Comparison of ENCODE assay signal across 25 cellular contexts in the genomic region with DNA sequence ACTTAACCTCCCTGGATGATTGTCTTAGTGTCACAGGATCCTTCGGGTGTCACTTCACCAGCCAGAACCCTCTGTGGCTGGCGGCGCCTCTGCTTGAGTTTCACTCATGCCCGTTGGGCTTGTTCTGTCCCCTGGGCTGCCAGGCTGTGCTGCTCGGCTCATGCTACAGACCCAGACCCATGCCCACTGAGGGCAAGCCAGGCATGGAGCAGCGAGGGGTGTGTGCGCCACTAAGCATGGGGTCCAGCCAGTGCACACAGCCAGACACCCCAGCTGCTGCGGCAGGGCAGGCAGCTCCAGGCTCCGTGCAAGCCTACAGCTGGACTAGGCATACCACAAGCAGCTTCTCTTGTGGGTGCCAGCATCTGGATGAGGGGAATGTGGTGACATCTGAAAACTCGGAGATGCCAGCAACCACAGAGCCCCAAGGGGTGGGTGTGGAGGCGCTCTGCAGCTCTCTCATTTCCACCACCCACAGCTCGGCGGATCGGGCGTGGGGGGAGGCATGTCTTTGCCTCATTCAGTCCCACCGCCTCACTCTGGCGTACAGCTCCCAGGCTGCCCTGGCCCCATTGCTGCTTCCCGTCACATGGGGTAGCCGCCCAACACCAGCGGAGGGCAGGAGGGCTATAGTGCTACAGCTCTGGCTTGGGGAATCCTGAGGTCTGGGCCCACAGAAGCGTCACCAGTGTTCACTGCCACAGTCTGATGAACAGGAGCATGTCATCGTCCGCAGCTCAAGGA.
"Had no signal": no experiment of that assay in that cellular context is flagged by ENCODE, and none has a peak within 500 bp of the region (broad histone marks: within the 10 kb centered on the region; RNA-seq: fewer than 3 reads in every experiment).

No MANE protein-coding gene starts in this region.

- H3K27ac Mint-ChIP-seq: naive thymus-derived CD8-positive, alpha-beta T cell; nephron progenitor cell; progenitor cell of endocrine pancreas; stimulated activated naive B cell treated with anti-CD40 and anti-IgM and Interleukin-4, amounts not matched to agents 10 μg/mL and 1 μg/mL and 100 μg/mL, for 72 hours; stimulated activated naive CD8-positive, alpha-beta T cell treated with anti-CD3 and anti-CD28 coated beads, Interleukin-15, Interleukin-2, amounts not matched to agents 100 ng/mL and 50 ng/mL, for 24 hours had no signal

- H3K27ac ChIP-seq: dorsolateral prefrontal cortex, epithelial cell of prostate, foreskin keratinocyte, gastroesophageal sphincter, heart left ventricle, hepatocyte, parathyroid adenoma, right lobe of liver, thoracic aorta, tibial nerve, upper lobe of left lung had no signal

- FAIRE-seq: islet of Langerhans, small intestine, urothelium cell line had no signal

- H2AFZ ChIP-seq: hepatocyte, parathyroid adenoma had no signal

- ATAC-seq: esophagus mucosa; foreskin keratinocyte; gastroesophageal sphincter; heart left ventricle; naive thymus-derived CD8-positive, alpha-beta T cell; stimulated activated naive B cell treated with anti-CD40 and anti-IgM and Interleukin-4, amounts not matched to agents 10 μg/mL and 1 μg/mL and 100 μg/mL, for 72 hours had no signal

- H3K36me3 ChIP-seq: heart left ventricle, right lobe of liver, thoracic aorta, upper lobe of left lung had no signal

- H3K9ac ChIP-seq: parathyroid adenoma had no signal

- H3K79me2 ChIP-seq: hepatocyte, parathyroid adenoma had no signal

- H3K4me1 ChIP-seq: gastroesophageal sphincter had no signal

- H3K9me3 Mint-ChIP-seq: naive thymus-derived CD8-positive, alpha-beta T cell; nephron progenitor cell; stimulated activated naive CD8-positive, alpha-beta T cell treated with anti-CD3 and anti-CD28 coated beads, Interleukin-15, Interleukin-2, amounts not matched to agents 100 ng/mL and 50 ng/mL, for 24 hours had no signal

- DNase-seq: dorsolateral prefrontal cortex; effector CD4-positive, alpha-beta T cell; heart left ventricle; mesenchymal stem cell; midbrain; nephron progenitor cell; right lobe of liver; small intestine; stimulated activated CD4-positive, alpha-beta T cell treated with anti-CD3 and anti-CD28 coated beads, Interleukin-15, amount 100 ng/mL, for 24 hours; stimulated activated CD4-positive, alpha-beta T cell treated with anti-CD3 and anti-CD28 coated beads, Interleukin-2, amount 100 ng/mL, for 48 hours; stimulated activated naive B cell treated with anti-CD40 and anti-IgM and Interleukin-4, amounts not matched to agents 10 μg/mL and 1 μg/mL and 100 μg/mL, for 72 hours had no signal

- H3K27me3 Mint-ChIP-seq: naive thymus-derived CD8-positive, alpha-beta T cell; progenitor cell of endocrine pancreas; stimulated activated naive B cell treated with anti-CD40 and anti-IgM and Interleukin-4, amounts not matched to agents 10 μg/mL and 1 μg/mL and 100 μg/mL, for 72 hours; stimulated activated naive CD8-positive, alpha-beta T cell treated with anti-CD3 and anti-CD28 coated beads, Interleukin-15, Interleukin-2, amounts not matched to agents 100 ng/mL and 50 ng/mL, for 24 hours had no signal

- H3K27me3 ChIP-seq: dorsolateral prefrontal cortex, foreskin keratinocyte, gastroesophageal sphincter, heart left ventricle, hepatocyte, right lobe of liver, tibial nerve, upper lobe of left lung had no signal

- H3K4me3 ChIP-seq: dorsolateral prefrontal cortex, gastroesophageal sphincter, heart left ventricle, hepatocyte, right lobe of liver, thoracic aorta, tibial nerve, upper lobe of left lung had no signal

- H3K9me3 ChIP-seq: gastroesophageal sphincter, heart left ventricle, right lobe of liver, thoracic aorta, tibial nerve, upper lobe of left lung had no signal

- H3K4me2 ChIP-seq: hepatocyte had no signal

- H3K4me3 Mint-ChIP-seq: naive thymus-derived CD8-positive, alpha-beta T cell; nephron progenitor cell; stimulated activated naive B cell treated with anti-CD40 and anti-IgM and Interleukin-4, amounts not matched to agents 10 μg/mL and 1 μg/mL and 100 μg/mL, for 72 hours; stimulated activated naive CD8-positive, alpha-beta T cell treated with anti-CD3 and anti-CD28 coated beads, Interleukin-15, Interleukin-2, amounts not matched to agents 100 ng/mL and 50 ng/mL, for 24 hours had no signal
